ENCODE assay signal across 23 cellular contexts in genomic region chr2:188577231-188577630, GRCh38.
"Had no signal": no experiment of that assay in that cellular context is flagged by ENCODE, and none has a peak within 500 bp of the region (broad histone marks: within the 10 kb centered on the region; RNA-seq: fewer than 3 reads in every experiment).

No MANE protein-coding gene starts in this region.

- H3K27ac ChIP-seq: body of pancreas, lower lobe of right lung, neural progenitor cell, WERI-Rb-1 had no signal

- H3K4me1 Mint-ChIP-seq: activated naive CD8-positive, alpha-beta T cell treated with anti-CD3 and anti-CD28 coated beads for 36 hours; activated T-helper 17 cell treated with anti-CD3 and anti-CD28 coated beads, Interleukin-2, amount 50 U/mL, for 72 hours; naive thymus-derived CD8-positive, alpha-beta T cell; T-cell had no signal

- H3K36me3 ChIP-seq: heart left ventricle, lower lobe of right lung, neural progenitor cell, transverse colon, uterus, WERI-Rb-1 had no signal

- H3K4me2 ChIP-seq: neural progenitor cell had no signal

- H2AFZ ChIP-seq: neural progenitor cell had no signal

- H3K4me3 ChIP-seq: body of pancreas, heart left ventricle, lower lobe of right lung, neural progenitor cell, transverse colon, uterus had no signal

- ATAC-seq: activated T-helper 17 cell treated with anti-CD3 and anti-CD28 coated beads, Interleukin-2, amount 50 U/mL, for 72 hours; body of pancreas; heart left ventricle; lower lobe of right lung; naive thymus-derived CD8-positive, alpha-beta T cell; T-cell had no signal

- H3K27ac Mint-ChIP-seq: activated naive CD8-positive, alpha-beta T cell treated with anti-CD3 and anti-CD28 coated beads for 36 hours; activated T-cell treated with anti-CD3 and anti-CD28 coated beads, Interleukin-2, amount 50 U/mL, for 24 hours; activated T-helper 17 cell treated with anti-CD3 and anti-CD28 coated beads, Interleukin-2, amount 50 U/mL, for 72 hours; dendritic cell treated with granulocyte-macrophage colony-stimulating factor and Interleukin-4, amounts not matched to agents 40 ng/mL and 50 ng/mL, for 4 days; naive thymus-derived CD8-positive, alpha-beta T cell; neural progenitor cell; progenitor cell of endocrine pancreas; stimulated activated naive CD8-positive, alpha-beta T cell treated with anti-CD3 and anti-CD28 coated beads, Interleukin-15, Interleukin-2, amounts not matched to agents 100 ng/mL and 50 ng/mL, for 24 hours; T-cell; T-helper 2 cell treated with Interferon-gamma antibody and Interleukin-4, amounts not matched to agents 5 μg/mL and 100 μg/mL, for 36 hours had no signal

- H3K4me3 Mint-ChIP-seq: activated naive CD8-positive, alpha-beta T cell treated with anti-CD3 and anti-CD28 coated beads for 36 hours; activated T-cell treated with anti-CD3 and anti-CD28 coated beads, Interleukin-2, amount 50 U/mL, for 24 hours; activated T-helper 17 cell treated with anti-CD3 and anti-CD28 coated beads, Interleukin-2, amount 50 U/mL, for 72 hours; dendritic cell treated with granulocyte-macrophage colony-stimulating factor and Interleukin-4, amounts not matched to agents 40 ng/mL and 50 ng/mL, for 4 days; naive thymus-derived CD8-positive, alpha-beta T cell; neural progenitor cell; stimulated activated naive CD8-positive, alpha-beta T cell treated with anti-CD3 and anti-CD28 coated beads, Interleukin-15, Interleukin-2, amounts not matched to agents 100 ng/mL and 50 ng/mL, for 24 hours; T-cell; T-helper 2 cell treated with Interferon-gamma antibody and Interleukin-4, amounts not matched to agents 5 μg/mL and 100 μg/mL, for 36 hours had no signal

- H3K36me3 Mint-ChIP-seq: activated naive CD8-positive, alpha-beta T cell treated with anti-CD3 and anti-CD28 coated beads for 36 hours; naive thymus-derived CD8-positive, alpha-beta T cell; T-cell had no signal

- H3K9me3 Mint-ChIP-seq: activated naive CD8-positive, alpha-beta T cell treated with anti-CD3 and anti-CD28 coated beads for 36 hours; activated T-cell treated with anti-CD3 and anti-CD28 coated beads, Interleukin-2, amount 50 U/mL, for 24 hours; activated T-helper 17 cell treated with anti-CD3 and anti-CD28 coated beads, Interleukin-2, amount 50 U/mL, for 72 hours; dendritic cell treated with granulocyte-macrophage colony-stimulating factor and Interleukin-4, amounts not matched to agents 40 ng/mL and 50 ng/mL, for 4 days; naive thymus-derived CD8-positive, alpha-beta T cell; neural progenitor cell; stimulated activated naive CD8-positive, alpha-beta T cell treated with anti-CD3 and anti-CD28 coated beads, Interleukin-15, Interleukin-2, amounts not matched to agents 100 ng/mL and 50 ng/mL, for 24 hours; T-cell; T-helper 2 cell treated with Interferon-gamma antibody and Interleukin-4, amounts not matched to agents 5 μg/mL and 100 μg/mL, for 36 hours had no signal

- H3K9ac ChIP-seq: neural progenitor cell had no signal

- H3K9me3 ChIP-seq: body of pancreas, heart left ventricle, lower lobe of right lung, transverse colon, uterus had no signal

- H3K27me3 ChIP-seq: body of pancreas, heart left ventricle, neural progenitor cell, transverse colon, uterus had no signal

- H3K4me1 ChIP-seq: body of pancreas, lower lobe of right lung, neural progenitor cell, uterus had no signal

- H3K27me3 Mint-ChIP-seq: activated naive CD8-positive, alpha-beta T cell treated with anti-CD3 and anti-CD28 coated beads for 36 hours; activated T-cell treated with anti-CD3 and anti-CD28 coated beads, Interleukin-2, amount 50 U/mL, for 24 hours; dendritic cell treated with granulocyte-macrophage colony-stimulating factor and Interleukin-4, amounts not matched to agents 40 ng/mL and 50 ng/mL, for 4 days; progenitor cell of endocrine pancreas; stimulated activated naive CD8-positive, alpha-beta T cell treated with anti-CD3 and anti-CD28 coated beads, Interleukin-15, Interleukin-2, amounts not matched to agents 100 ng/mL and 50 ng/mL, for 24 hours; T-cell had no signal

- DNase-seq: activated CD4-positive, alpha-beta T cell treated with anti-CD3 and anti-CD28 coated beads for 1 hour; activated CD4-positive, alpha-beta T cell treated with anti-CD3 and anti-CD28 coated beads, Interleukin-2, amount 50 U/mL, for 4 hours; activated CD8-positive, alpha-beta memory T cell treated with anti-CD3 and anti-CD28 coated beads for 24 hours; activated CD8-positive, alpha-beta memory T cell treated with anti-CD3 and anti-CD28 coated beads, Interleukin-2, amount 50 U/mL, for 4 hours; activated naive CD4-positive, alpha-beta T cell treated with Interleukin-2 at 50 U/mL for 16 hours; activated naive CD8-positive, alpha-beta T cell treated with anti-CD3 and anti-CD28 coated beads for 36 hours; activated T-cell treated with anti-CD3 and anti-CD28 coated beads, Interleukin-2, amount 50 U/mL, for 24 hours; body of pancreas; effector CD4-positive, alpha-beta T cell; heart left ventricle; kidney; lower lobe of right lung; naive thymus-derived CD8-positive, alpha-beta T cell; T-cell; transverse colon; uterus; WERI-Rb-1 had no signal
